In the genomic region with DNA sequence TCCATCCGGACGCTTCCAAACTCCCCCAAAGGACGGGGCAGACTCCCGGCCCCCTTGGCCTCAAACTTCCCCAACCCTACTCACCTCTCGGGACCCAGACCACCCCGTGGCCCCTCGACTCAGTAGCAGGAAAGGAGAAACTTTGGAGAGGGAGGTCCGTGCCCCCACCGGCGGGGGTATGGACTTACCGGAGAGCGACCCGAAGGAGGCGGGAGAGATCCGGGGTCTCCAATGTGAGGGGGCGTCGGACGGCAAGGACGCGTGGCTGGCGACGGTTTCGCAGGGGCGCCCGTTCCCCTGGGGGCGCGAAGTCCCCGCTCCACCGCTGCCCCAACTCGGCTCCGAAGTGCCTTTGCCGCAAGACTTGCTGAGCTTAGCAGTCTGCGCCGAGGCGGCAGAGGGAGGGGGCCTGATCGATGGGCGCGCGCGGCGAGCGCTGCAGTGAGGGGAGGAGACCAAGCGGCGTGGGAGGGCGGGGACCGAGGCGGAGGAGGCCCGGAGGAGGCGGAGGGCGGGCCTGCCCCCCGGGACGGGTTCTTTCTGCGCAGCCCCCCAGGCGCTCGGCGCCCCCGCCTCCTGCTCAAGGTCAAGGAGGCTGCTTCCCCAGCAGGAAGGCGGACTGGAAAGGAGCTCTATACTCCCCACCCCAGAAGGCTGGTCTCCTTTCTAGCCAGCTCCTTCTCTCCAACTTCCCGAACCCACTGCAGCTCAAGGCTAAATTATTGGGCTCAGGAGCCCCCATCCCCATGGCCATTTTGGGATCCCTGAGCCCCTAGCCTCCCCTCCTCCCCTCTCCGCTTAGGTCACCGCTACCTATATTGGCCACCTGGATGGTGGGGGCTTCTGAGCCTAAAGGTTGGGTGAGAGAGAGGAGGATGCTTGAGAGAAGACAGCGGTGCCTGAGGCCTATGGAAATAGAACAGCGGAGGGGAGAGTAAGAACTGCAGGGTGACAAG, we compare ENCODE assay signal across 8 cellular contexts. TPM values are rescaled to one million over a fixed set of nuclear protein-coding genes. Genes with fewer than 3 reads are reported as not detected.
DNase-seq lines count a peak whose midpoint lies in the region; ATAC-seq and TF ChIP-seq lines count a peak whose summit lies in the region.

TSS of gene SYT2 (minus strand) at position 385 of the 956 bp plus-strand sequence. CDS start 104,682 bp downstream, outside the sequence.

- H4K5ac ChIP-seq in mesendoderm (ENCODE audit: low read length) = no peak within 1 kb of the TSS

- H3K4me2 ChIP-seq in mesendoderm (ENCODE audit: low read length) = peak within 1 kb of the TSS; percentile 93

- H3K27me3 ChIP-seq in mesendoderm (ENCODE audit: insufficient read depth, low read length, poor library complexity) (peaks cover 7% of the 10 kb centered on the region), upper lobe of right lung (peaks cover 73% of the 10 kb centered on the region)

- no peaks in the 10 kb centered on the region for H3K79me2 ChIP-seq in mesendoderm (ENCODE audit: control insufficient read depth, insufficient read depth, low read length)

- H3K4ac ChIP-seq in mesendoderm (ENCODE audit: low read depth, low read length) = no peak within 1 kb of the TSS

- intact Hi-C loops in upper lobe of right lung (cut with DNase I) = no loop called here

- ATAC-seq in upper lobe of right lung (peak; percentile 54), HG02852 (IDR thresholded peaks at IDR 0.05; ENCODE audit: unreplicated experiment) (no peak), GM21367 (IDR thresholded peaks at IDR 0.05; ENCODE audit: unreplicated experiment) (no peak)

- H3K9me3 ChIP-seq in upper lobe of right lung = no peaks in the 10 kb centered on the region

- WGBS in mesendoderm (ENCODE audit: extremely low coverage, insufficient coverage, low lambda C conversion rate) = no CpG with 5 or more reads among the region's 63 CpGs

- H3K4me1 ChIP-seq in mesendoderm (ENCODE audit: control insufficient read depth, low read depth, low read length) (no peaks in the 10 kb centered on the region), upper lobe of right lung (peaks cover 9% of the 10 kb centered on the region)

- H4K8ac ChIP-seq in mesendoderm (ENCODE audit: low read depth, low read length) = no peak within 1 kb of the TSS

- H3K23ac ChIP-seq in mesendoderm (ENCODE audit: low read length) = peak within 1 kb of the TSS; percentile 80

- H2AK5ac ChIP-seq in mesendoderm (ENCODE audit: low read length) = no peak within 1 kb of the TSS

- H3K56ac ChIP-seq in mesendoderm (ENCODE audit: low read length) = peak within 1 kb of the TSS; percentile 81

- peak; percentile 14 for DNase-seq in EL
- DNase-seq in NCI-H187 (lab: John Stamatoyannopoulos, UW) = peak; percentile 28 to 68
- peak; percentile 57 for DNase-seq in cerebellar cortex (ENCODE audit: low spot score)
- peak; percentile 67 for DNase-seq in mesendoderm
- no peak for DNase-seq in upper lobe of right lung
- no peak for DNase-seq in kidney tubule cell (ENCODE audit: low spot score)

- peak within 1 kb of the TSS; percentile 66 for H3K9ac ChIP-seq in mesendoderm (ENCODE audit: low read length)

- H2BK120ac ChIP-seq in mesendoderm (ENCODE audit: low read depth, low read length) = no peak within 1 kb of the TSS

- H2BK15ac ChIP-seq in mesendoderm (replicated peaks; ENCODE audit: low read depth) = no peak within 1 kb of the TSS

- no peaks in the 10 kb centered on the region for H3K36me3 ChIP-seq in mesendoderm (ENCODE audit: control insufficient read depth, insufficient read depth, low read length)
- no peaks in the 10 kb centered on the region for H3K36me3 ChIP-seq in upper lobe of right lung

- H3K27ac ChIP-seq in mesendoderm (ENCODE audit: low read depth, low read length) (no peak within 1 kb of the TSS), upper lobe of right lung (no peak within 1 kb of the TSS)

- no peaks in the 10 kb centered on the region for H3K79me1 ChIP-seq in mesendoderm (ENCODE audit: low read length)

- no peak within 1 kb of the TSS for H2BK5ac ChIP-seq in mesendoderm (ENCODE audit: low read length)

- TF ChIP-seq CTCF in upper lobe of right lung (IDR thresholded peaks at IDR 0.05) = no peak

- H3K4me3 ChIP-seq in mesendoderm (ENCODE audit: low read length) = peak within 1 kb of the TSS; percentile 53
- H3K4me3 ChIP-seq in upper lobe of right lung = peak within 1 kb of the TSS; percentile 29

- peak within 1 kb of the TSS; percentile 13 for H3K18ac ChIP-seq in mesendoderm (ENCODE audit: low read length)

RNA-seq across cellular contexts. Expression of gene SYT2, which starts in this region (rescaled TPM):
- polyA plus RNA-seq in mesendoderm (2013, experiment 1 of 2) = 2.2 TPM
- polyA plus RNA-seq in mesendoderm (2013, experiment 2 of 2) = 2.1 TPM
- 0.06 TPM for total RNA-seq in upper lobe of right lung

Comparison
In these comparisons a context has a peak if more than half of its experiments do, and no peak if none do; other contexts are left out.
1. Peak in ATAC-seq and H3K4me3 ChIP-seq in upper lobe of right lung; RNA of the gene not detected or under 1 TPM.
2. DNase-seq: peak in EL (single experiment), NCI-H187 (2 of 2), cerebellar cortex (single experiment) and mesendoderm (single experiment); none in upper lobe of right lung (single experiment) and kidney tubule cell (single experiment).